12 cellular contexts compared by ENCODE assay signal in genomic region chr2:54630841-54631497, GRCh38.
A peak's percentile ranks its signal among the peaks of the same experiment; 100 is the strongest.
DNase-seq lines count a peak whose midpoint lies in the region; ATAC-seq lines count a peak whose summit lies in the region.
"Had no signal": no experiment of that assay in that cellular context is flagged by ENCODE, and none has a peak within 500 bp of the region (broad histone marks: within the 10 kb centered on the region; RNA-seq: fewer than 3 reads in every experiment).

No MANE protein-coding gene starts in this region.

- no peaks in the 10 kb centered on the region for H3K27me3 ChIP-seq in MG63
- H3K27me3 ChIP-seq: thyroid gland had no signal

- H3K27ac ChIP-seq in temporal lobe (ENCODE audit: low read depth, low read length) = peak overlapping the region; percentile 30

- no peaks in the 10 kb centered on the region for H3K9me3 Mint-ChIP-seq in T-helper 2 cell treated with Interferon-gamma antibody and Interleukin-4, amounts not matched to agents 5 μg/mL and 100 μg/mL, for 36 hours
- H3K9me3 Mint-ChIP-seq in central memory CD8-positive, alpha-beta T cell = no peaks in the 10 kb centered on the region
- H3K9me3 Mint-ChIP-seq in memory B cell = no peaks in the 10 kb centered on the region

- H3K9me3 ChIP-seq in MG63 = no peaks in the 10 kb centered on the region
- H3K9me3 ChIP-seq: thyroid gland had no signal

- peaks cover 93% of the 10 kb centered on the region for H3K36me3 ChIP-seq in MG63

- peaks cover 80% of the 10 kb centered on the region for H3K36me3 Mint-ChIP-seq in T-helper 2 cell treated with Interferon-gamma antibody and Interleukin-4, amounts not matched to agents 5 μg/mL and 100 μg/mL, for 36 hours (ENCODE audit: low read depth)
- H3K36me3 Mint-ChIP-seq in central memory CD8-positive, alpha-beta T cell (ENCODE audit: insufficient read depth) = peaks cover 82% of the 10 kb centered on the region
- peaks cover 38% of the 10 kb centered on the region for H3K36me3 Mint-ChIP-seq in memory B cell

- no peaks in the 10 kb centered on the region for H3K27me3 Mint-ChIP-seq in T-helper 2 cell treated with Interferon-gamma antibody and Interleukin-4, amounts not matched to agents 5 μg/mL and 100 μg/mL, for 36 hours (ENCODE audit: low read depth)
- no peaks in the 10 kb centered on the region for H3K27me3 Mint-ChIP-seq in central memory CD8-positive, alpha-beta T cell
- H3K27me3 Mint-ChIP-seq in memory B cell = no peaks in the 10 kb centered on the region

- no peak overlapping the region for H3K4me3 Mint-ChIP-seq in T-helper 2 cell treated with Interferon-gamma antibody and Interleukin-4, amounts not matched to agents 5 μg/mL and 100 μg/mL, for 36 hours
- no peak overlapping the region for H3K4me3 Mint-ChIP-seq in central memory CD8-positive, alpha-beta T cell
- H3K4me3 Mint-ChIP-seq in memory B cell = no peak overlapping the region

- peaks cover 18% of the 10 kb centered on the region for H3K4me1 Mint-ChIP-seq in T-helper 2 cell treated with Interferon-gamma antibody and Interleukin-4, amounts not matched to agents 5 μg/mL and 100 μg/mL, for 36 hours (ENCODE audit: low read depth)
- H3K4me1 Mint-ChIP-seq in central memory CD8-positive, alpha-beta T cell = peaks cover 25% of the 10 kb centered on the region
- H3K4me1 Mint-ChIP-seq in memory B cell = peaks cover 22% of the 10 kb centered on the region

- no peak for DNase-seq in T-helper 2 cell treated with Interferon-gamma antibody and Interleukin-4, amounts not matched to agents 5 μg/mL and 100 μg/mL, for 36 hours (ENCODE audit: low spot score)
- DNase-seq in T-helper 2 cell (no peak), memory B cell (ENCODE audit: low spot score in 2 of 2) (no peak), MG63 (no peak)
- DNase-seq in central memory CD8-positive, alpha-beta T cell (ENCODE audit: low spot score in 2 of 2) = no peak
- DNase-seq: 8988T, DMS 273 treated with DMSO at 0.1 percent for 48 hours, NCI-H2227 treated with DMSO at 0.1 percent for 48 hours, thyroid gland had no signal

- no peak overlapping the region for H3K4me3 ChIP-seq in MG63
- H3K4me3 ChIP-seq: thyroid gland had no signal

- H3K27ac Mint-ChIP-seq in T-helper 2 cell treated with Interferon-gamma antibody and Interleukin-4, amounts not matched to agents 5 μg/mL and 100 μg/mL, for 36 hours = peak overlapping the region; percentile 60
- peak overlapping the region; percentile 80 for H3K27ac Mint-ChIP-seq in central memory CD8-positive, alpha-beta T cell (ENCODE audit: low read depth)
- peak overlapping the region; percentile 53 for H3K27ac Mint-ChIP-seq in memory B cell

- ATAC-seq in central memory CD8-positive, alpha-beta T cell (replicated peaks; ENCODE audit: extremely low read depth, poor library complexity, severe bottlenecking) = no peak
- no peak for ATAC-seq in memory B cell (ENCODE audit: low read depth)
- ATAC-seq in HG03108 (IDR thresholded peaks at IDR 0.05; ENCODE audit: unreplicated experiment) = no peak
- ATAC-seq in HG03571 (IDR thresholded peaks at IDR 0.05; ENCODE audit: unreplicated experiment) = no peak
